8 cellular contexts compared by ENCODE assay signal in the genomic region with DNA sequence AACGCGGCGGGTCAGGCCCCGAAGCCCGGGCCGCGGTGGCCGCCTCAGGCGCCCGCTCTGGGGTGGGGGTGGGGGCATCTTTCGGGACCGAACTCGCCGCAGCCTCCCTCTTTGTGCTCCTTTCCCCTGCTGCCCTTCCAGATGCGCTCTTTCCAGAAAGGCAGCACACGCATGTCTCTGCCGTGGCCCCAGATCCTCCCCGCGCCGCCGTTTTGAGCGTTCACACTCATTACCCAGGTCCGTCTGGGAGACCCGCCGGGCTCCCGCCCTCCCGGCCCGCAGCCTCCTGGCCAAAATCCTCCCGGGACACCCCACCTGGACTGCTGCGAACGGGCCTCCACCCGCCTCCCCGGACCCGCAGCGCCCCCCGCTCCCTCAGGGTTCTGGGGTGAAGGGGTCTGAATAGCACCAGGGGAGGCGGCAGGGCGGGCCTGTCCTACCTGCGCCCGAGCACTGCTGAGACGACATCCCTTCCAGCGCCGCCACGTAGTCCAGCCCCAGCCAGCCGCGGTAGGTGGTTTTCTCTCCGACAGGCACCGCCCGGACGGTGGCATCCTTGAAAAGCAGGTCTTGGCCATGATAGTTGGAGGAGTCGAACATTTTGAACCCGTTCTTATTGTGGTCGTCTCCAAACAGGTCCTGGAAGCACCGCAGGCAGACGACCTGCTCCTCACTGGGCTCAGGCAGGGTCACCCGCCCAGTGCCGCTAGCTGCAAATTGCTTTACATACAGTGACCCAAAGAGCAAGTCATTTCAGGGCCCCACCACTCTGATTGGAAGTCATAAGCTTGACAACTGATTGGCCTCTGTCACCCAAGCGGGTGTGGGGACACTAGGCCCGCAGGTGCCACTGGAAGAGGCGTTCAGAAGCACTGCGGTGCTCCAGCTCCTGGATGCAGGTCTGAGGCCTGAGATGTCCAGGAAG. TPM values are rescaled to one million over a fixed set of nuclear protein-coding genes. Genes with fewer than 3 reads are reported as not detected.
DNase-seq lines count a peak whose midpoint lies in the region; ATAC-seq and TF ChIP-seq lines count a peak whose summit lies in the region.

No MANE protein-coding gene starts in this region.

- peaks cover 0 to 16% (median 8%) of the 10 kb centered on the region in 12 donors for H3K4me1 ChIP-seq in heart left ventricle

- no peaks in the 10 kb centered on the region for H3K36me3 ChIP-seq in heart left ventricle

- intact Hi-C loops in heart left ventricle (cut with DNase I) (loop anchor here in 9 of 10 donors (2.0 to 10.0 kb wide), 6 partner anchors 25 to 511 kb away; partner anchors contain the start of gene MELTF (in 1 of the 9)), left ventricle myocardium superior (cut with micrococcal nuclease) (no loop called here), posterior cingulate gyrus (cut with DNase I) (loop anchor here (2.0 kb wide), 1 partner anchor 183 kb away; no protein-coding TSS in a partner anchor)

- TF ChIP-seq POLR2A in heart left ventricle (IDR thresholded peaks at IDR 0.05) = no peak

- peaks cover 0 to 4% (median 0%) of the 10 kb centered on the region in 12 donors for H3K9me3 ChIP-seq in heart left ventricle

- H3K27me3 ChIP-seq in heart left ventricle = no peaks in the 10 kb centered on the region

- WGBS in heart left ventricle, 4 donors = 25 to 34% (median 28%) methylated on average over 33 to 61 of the region's 61 CpGs

- peak overlapping the region in 4 of 12 donors; percentile 4 to 86 (median 76) for H3K27ac ChIP-seq in heart left ventricle

- ATAC-seq in heart left ventricle = no peak
- ATAC-seq in left ventricle myocardium superior = no peak
- ATAC-seq in GM19397 (IDR thresholded peaks at IDR 0.05; ENCODE audit: unreplicated experiment) = no peak

- TF ChIP-seq CTCF in heart left ventricle (IDR thresholded peaks at IDR 0.05) = no peak
- no peak for TF ChIP-seq CTCF in fibroblast of mammary gland (conservative IDR thresholded peaks at IDR 0.05; ENCODE audit: control insufficient read depth, insufficient read depth, low read depth, low read length)

- in situ Hi-C loops in KBM-7 (cut with MboI; ENCODE audit: low pct_unique_long_range_greater_than_20kb, low sequenced_read_pairs) = no loop called here

- DNase-seq in heart left ventricle (peak in 1 of 5 donors; percentile 35), left ventricle myocardium superior (no peak), KBM-7 (peak; percentile 35), fibroblast of mammary gland (ENCODE audit: low read depth) (peak; percentile 9), posterior cingulate gyrus (peak in 6 of 10 donors; percentile 30 to 86 (median 70)), GDM1 (lab: John Stamatoyannopoulos, UW) (no peak)
- DNase-seq in activated CD4-positive, alpha-beta T cell treated with anti-CD3 and anti-CD28 coated beads, Interleukin-2, amount 50 U/mL, for 4 hours = peak; percentile 16 to 22

- H3K4me3 ChIP-seq in heart left ventricle (peak overlapping the region in 11 of 12 donors; percentile 45 to 78 (median 69)), fibroblast of mammary gland (ENCODE audit: control insufficient read depth, low read depth, low read length) (peak overlapping the region; percentile 55)

RNA-seq across cellular contexts. Expression of gene MELTF, which starts 25.9 kb away (rescaled TPM):
- total RNA-seq in heart left ventricle (10 to 100 TPM in 6 of 9 donors, 1 to 10 TPM in 3; 4.9 to 43.8 (median 10.3) TPM), left ventricle myocardium superior (3.6 TPM)
- polyA plus RNA-seq in heart left ventricle = 10 to 100 TPM in 1 of 2 donors, 1 to 10 TPM in 1; 7.5 to 72.6 TPM

RNA-seq across cellular contexts. Expression of gene PIGZ, which starts 35.1 kb away (rescaled TPM):
- total RNA-seq in heart left ventricle = 1 to 10 TPM; 5.2 to 8.0 (median 6.5) TPM
- polyA plus RNA-seq in heart left ventricle = 1 to 10 TPM; 2.3 to 3.4 TPM
- total RNA-seq in left ventricle myocardium superior = 2.8 TPM

Comparison
In these comparisons a context has a peak if more than half of its experiments do, and no peak if none do; other contexts are left out.
1. DNase-seq: peak in KBM-7 (single experiment), activated CD4-positive, alpha-beta T cell treated with anti-CD3 and anti-CD28 coated beads, Interleukin-2, amount 50 U/mL, for 4 hours (2 of 2), fibroblast of mammary gland (single experiment) and posterior cingulate gyrus (6 of 10); none in left ventricle myocardium superior (single experiment) and GDM1 (single experiment).